Comparison of ENCODE assay signal across 20 cellular contexts in genomic region chr3:46484911-46485696, GRCh38. TPM values are rescaled to one million over a fixed set of nuclear protein-coding genes. Genes with fewer than 3 reads are reported as not detected.
DNase-seq lines count a peak whose midpoint lies in the region; ATAC-seq lines count a peak whose summit lies in the region.
"Had no signal": no experiment of that assay in that cellular context is flagged by ENCODE, and none has a peak within 500 bp of the region (broad histone marks: within the 10 kb centered on the region; RNA-seq: fewer than 3 reads in every experiment).

No MANE protein-coding gene starts in this region.

- DNase-seq in DMS53 (lab: John Stamatoyannopoulos, UW) (peak; percentile 92), NCI-H2107 treated with DMSO at 0.1 percent for 48 hours (lab: John Stamatoyannopoulos, UW; ENCODE audit: unreplicated experiment) (peak; percentile 26), cerebellum (ENCODE audit: low spot score) (peak; percentile 31), myocyte (ENCODE audit: low read depth) (peak; percentile 93), DMS79 (lab: John Stamatoyannopoulos, UW) (no peak), activated gamma-delta T cell treated with Interleukin-2 at 50 U/mL for 16 hours (no peak)
- DNase-seq: activated naive CD4-positive, alpha-beta T cell treated with anti-CD3 and anti-CD28 coated beads, Interleukin-2, amount 10 ng/mL, durations not matched to agents 7 days and 5 days; NCI-H1930; psoas muscle; stimulated activated CD4-positive, alpha-beta T cell treated with anti-CD3 and anti-CD28 coated beads, Interleukin-4, amount 100 ng/mL, for 4 hours; stimulated activated naive CD8-positive, alpha-beta T cell treated with anti-CD3 and anti-CD28 coated beads, Interleukin-15, Interleukin-2, amounts not matched to agents 100 U/mL and 50 U/mL, for 24 hours; T-helper 9 cell had no signal

- ATAC-seq in HG02981 (IDR thresholded peaks at IDR 0.05; ENCODE audit: unreplicated experiment): no peak
- no peak for ATAC-seq in HG03196 (IDR thresholded peaks at IDR 0.05; ENCODE audit: unreplicated experiment)
- ATAC-seq: Panc1; psoas muscle; stimulated activated naive CD8-positive, alpha-beta T cell treated with anti-CD3 and anti-CD28 coated beads, Interleukin-15, Interleukin-2, amounts not matched to agents 100 U/mL and 50 U/mL, for 24 hours had no signal

RNA-seq across cellular contexts. Expression of gene RTP3, which starts 12.7 kb away (rescaled TPM):
- total RNA-seq in cerebellum (not detected), myocyte (not detected in 2 replicates)
- polyA plus RNA-seq in myocyte (2012): not detected
- total RNA-seq: activated CD8-positive, alpha-beta memory T cell treated with anti-CD3 and anti-CD28 coated beads for 36 hours; bronchial epithelial cell; Daoy; endothelial cell of umbilical vein; lower leg skin; psoas muscle had no signal

RNA-seq across cellular contexts. Expression of gene LTF, which starts 20.4 kb away (rescaled TPM):
- 0.36 TPM for total RNA-seq in cerebellum
- total RNA-seq in myocyte: 2.2 and 5.6 TPM in 2 replicates
- 0.21 TPM for polyA plus RNA-seq in myocyte (2012)
- total RNA-seq: activated CD8-positive, alpha-beta memory T cell treated with anti-CD3 and anti-CD28 coated beads for 36 hours; Daoy; endothelial cell of umbilical vein had no signal
- polyA plus RNA-seq: endothelial cell of umbilical vein had no signal

Comparison
In these comparisons a context has a peak if more than half of its experiments do, and no peak if none do; other contexts are left out.
1. DNase-seq: peak in DMS53 (single experiment), NCI-H2107 treated with DMSO at 0.1 percent for 48 hours (single experiment), cerebellum (single experiment) and myocyte (single experiment); none in DMS79 (single experiment) and activated gamma-delta T cell treated with Interleukin-2 at 50 U/mL for 16 hours (single experiment).